Comparison of ENCODE assay signal across 20 cellular contexts in the genomic region with DNA sequence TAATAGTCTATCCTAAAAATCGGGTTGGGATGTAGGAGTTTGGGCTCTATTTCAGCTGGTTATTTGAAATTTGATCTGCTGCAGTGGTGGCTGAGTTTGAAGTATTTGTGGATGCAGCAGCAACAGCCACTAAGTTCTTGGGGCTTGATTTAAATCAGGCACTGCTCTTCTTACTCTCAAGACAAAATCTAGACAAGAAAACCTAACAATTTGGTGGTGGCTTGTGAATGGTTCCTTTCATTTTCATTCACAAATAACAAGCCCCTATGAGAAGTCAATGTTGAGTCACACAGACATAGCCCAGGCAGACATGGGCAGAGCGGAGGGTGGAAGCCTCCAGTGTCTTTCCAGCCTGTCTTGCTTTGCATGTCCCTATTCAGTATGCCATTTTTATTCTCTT.
DNase-seq lines count a peak whose midpoint lies in the region; ATAC-seq and TF ChIP-seq lines count a peak whose summit lies in the region.
"Had no signal": no experiment of that assay in that cellular context is flagged by ENCODE, and none has a peak within 500 bp of the region (broad histone marks: within the 10 kb centered on the region; RNA-seq: fewer than 3 reads in every experiment).

No MANE protein-coding gene starts in this region.

- H3K27me3 ChIP-seq in breast epithelium = no peaks in the 10 kb centered on the region
- no peaks in the 10 kb centered on the region for H3K27me3 ChIP-seq in psoas muscle (ENCODE audit: insufficient read depth in 3 of 3, low read length in 2 of 3)
- H3K27me3 ChIP-seq in vagina = no peaks in the 10 kb centered on the region
- no peaks in the 10 kb centered on the region for H3K27me3 ChIP-seq in naive thymus-derived CD4-positive, alpha-beta T cell (ENCODE audit: control insufficient read depth in 2 of 2, insufficient read depth in 2 of 2, low read length in 2 of 2)

- CTCF ChIA-PET in MCF 10A (lab: Yijun Ruan, JAX) = no interaction called here
- CTCF ChIA-PET in naive thymus-derived CD4-positive, alpha-beta T cell (lab: Charles Lee) = no interaction called here

- TF ChIP-seq CTCF in MCF 10A (IDR thresholded peaks at IDR 0.05; ENCODE audit: unreplicated experiment) (no peak), breast epithelium (IDR thresholded peaks at IDR 0.05) (no peak), fibroblast of villous mesenchyme (IDR thresholded peaks at IDR 0.05; ENCODE audit: insufficient read depth, low read depth, low read length) (no peak), psoas muscle (IDR thresholded peaks at IDR 0.05) (no peak), vagina (IDR thresholded peaks at IDR 0.05) (no peak)

- peak overlapping the region; percentile 38 for H3K27ac Mint-ChIP-seq in MCF 10A (ENCODE audit: low read depth, unreplicated experiment)
- no peak overlapping the region for H3K27ac Mint-ChIP-seq in naive thymus-derived CD4-positive, alpha-beta T cell
- H3K27ac Mint-ChIP-seq: activated CD8-positive, alpha-beta T cell treated with anti-CD3 and anti-CD28 coated beads, Interleukin-2, amount 10 ng/mL, durations not matched to agents 7 days and 5 days; activated T-helper 2 cell treated with anti-CD3 and anti-CD28 coated beads, Interferon-gamma antibody, Interleukin-2, Interleukin-4, amounts not matched to agents 10 μg/mL and 5 μg/mL and 100 μg/mL, durations not matched to agents 14 hours and 24 hours and 36 hours; CD4-positive, alpha-beta memory T cell; stimulated activated naive CD8-positive, alpha-beta T cell treated with anti-CD3 and anti-CD28 coated beads, Interleukin-15, Interleukin-2, amounts not matched to agents 100 ng/mL and 50 ng/mL, for 24 hours had no signal

- H3K4me1 ChIP-seq in breast epithelium (no peaks in the 10 kb centered on the region), psoas muscle (peaks cover 25% of the 10 kb centered on the region), vagina (peaks cover 58% of the 10 kb centered on the region)
- H3K4me1 ChIP-seq in naive thymus-derived CD4-positive, alpha-beta T cell (ENCODE audit: control insufficient read depth in 2 of 2, insufficient read depth in 2 of 2, low read length in 2 of 2) = no peaks in the 10 kb centered on the region

- H3K9me3 ChIP-seq in breast epithelium (no peaks in the 10 kb centered on the region), psoas muscle (no peaks in the 10 kb centered on the region), vagina (no peaks in the 10 kb centered on the region)
- H3K9me3 ChIP-seq in naive thymus-derived CD4-positive, alpha-beta T cell (ENCODE audit: control insufficient read depth in 2 of 3, low read length in 3 of 3) = no peaks in the 10 kb centered on the region

- POLR2A ChIA-PET in MCF 10A (lab: Yijun Ruan, JAX) = interaction anchor here (4.6 kb wide), 1 partner anchor 11 kb away, joined by 28 read pairs; no protein-coding TSS in a partner anchor
- POLR2A ChIA-PET in naive thymus-derived CD4-positive, alpha-beta T cell (lab: Charles Lee) = no interaction called here

- BruUV-seq in MCF 10A (replicated peaks; lab: Mats Ljungman, UMichigan) = no TSS peak

- H3K27ac ChIP-seq in breast epithelium (peak overlapping the region in 1 of 2 donors; percentile 17), psoas muscle (peak overlapping the region; percentile 36), vagina (peak overlapping the region; percentile 42)
- no peak overlapping the region for H3K27ac ChIP-seq in naive thymus-derived CD4-positive, alpha-beta T cell (ENCODE audit: low read depth, low read length)
- H3K27ac ChIP-seq: KMS-11, VCaP had no signal

- H3K36me3 Mint-ChIP-seq in MCF 10A (ENCODE audit: insufficient read depth, unreplicated experiment) = peaks cover 51% of the 10 kb centered on the region
- no peaks in the 10 kb centered on the region for H3K36me3 Mint-ChIP-seq in naive thymus-derived CD4-positive, alpha-beta T cell
- H3K36me3 Mint-ChIP-seq: CD4-positive, alpha-beta memory T cell had no signal

- intact Hi-C loops in MCF 10A (cut with micrococcal nuclease) = no loop called here
- intact Hi-C loops in breast epithelium (cut with DNase I; ENCODE audit: low total_unique reads) = no loop called here
- intact Hi-C loops in psoas muscle (cut with DNase I) = no loop called here
- intact Hi-C loops in vagina (cut with DNase I) = loop anchor here (10.0 kb wide), 1 partner anchor 69 kb away; no protein-coding TSS in a partner anchor
- intact Hi-C loops in naive thymus-derived CD4-positive, alpha-beta T cell (cut with micrococcal nuclease) = no loop called here

- DNase-seq in MCF 10A (ENCODE audit: unreplicated experiment) (no peak), breast epithelium (ENCODE audit: low spot score in 2 of 2) (no peak), fibroblast of villous mesenchyme (ENCODE audit: low read depth) (peak; percentile 49), psoas muscle (no peak), vagina (ENCODE audit: extremely low spot score in 2 of 2) (no peak), SKM-1 (lab: John Stamatoyannopoulos, UW; ENCODE audit: unreplicated experiment) (no peak)
- DNase-seq in stimulated activated naive CD4-positive, alpha-beta T cell (lab: John Stamatoyannopoulos, UW) = no peak
- no peak for DNase-seq in naive thymus-derived CD4-positive, alpha-beta T cell
- DNase-seq: activated CD8-positive, alpha-beta T cell treated with anti-CD3 and anti-CD28 coated beads, Interleukin-2, amount 10 ng/mL, durations not matched to agents 7 days and 5 days; amygdala; CD4-positive, alpha-beta memory T cell; dermis blood vessel endothelial cell; mesendoderm; NCI-H1436 had no signal

- WGBS in psoas muscle, 3 donors = 57 to 63% (median 62%) methylated on average over 2 of the region's 2 CpGs

- H3K4me1 Mint-ChIP-seq in MCF 10A (ENCODE audit: insufficient read depth, unreplicated experiment) = peaks cover 28% of the 10 kb centered on the region
- no peaks in the 10 kb centered on the region for H3K4me1 Mint-ChIP-seq in naive thymus-derived CD4-positive, alpha-beta T cell
- H3K4me1 Mint-ChIP-seq: CD4-positive, alpha-beta memory T cell had no signal

- no peaks in the 10 kb centered on the region for H3K36me3 ChIP-seq in breast epithelium
- H3K36me3 ChIP-seq in psoas muscle (ENCODE audit: insufficient read depth in 1 of 2, low read depth in 1 of 2) = peaks cover 0 to 8% of the 10 kb centered on the region in 2 donors
- H3K36me3 ChIP-seq in vagina = no peaks in the 10 kb centered on the region
- H3K36me3 ChIP-seq in naive thymus-derived CD4-positive, alpha-beta T cell (ENCODE audit: control insufficient read depth in 2 of 3, insufficient read depth in 3 of 3, low read length in 3 of 3) = no peaks in the 10 kb centered on the region

- H3K4me3 Mint-ChIP-seq in MCF 10A (ENCODE audit: unreplicated experiment) = no peak overlapping the region
- no peak overlapping the region for H3K4me3 Mint-ChIP-seq in naive thymus-derived CD4-positive, alpha-beta T cell
- H3K4me3 Mint-ChIP-seq: activated CD8-positive, alpha-beta T cell treated with anti-CD3 and anti-CD28 coated beads, Interleukin-2, amount 10 ng/mL, durations not matched to agents 7 days and 5 days; CD4-positive, alpha-beta memory T cell; stimulated activated naive CD8-positive, alpha-beta T cell treated with anti-CD3 and anti-CD28 coated beads, Interleukin-15, Interleukin-2, amounts not matched to agents 100 ng/mL and 50 ng/mL, for 24 hours had no signal

- ATAC-seq in psoas muscle = no peak
- no peak for ATAC-seq in naive thymus-derived CD4-positive, alpha-beta T cell
- ATAC-seq: activated CD8-positive, alpha-beta T cell treated with anti-CD3 and anti-CD28 coated beads, Interleukin-2, amount 10 ng/mL, durations not matched to agents 7 days and 5 days; esophagus mucosa; HCT116 had no signal

- no peaks in the 10 kb centered on the region for H3K9me3 Mint-ChIP-seq in MCF 10A (ENCODE audit: unreplicated experiment)
- H3K9me3 Mint-ChIP-seq in naive thymus-derived CD4-positive, alpha-beta T cell = peaks cover 0 to 4% (median 0%) of the 10 kb centered on the region in 11 donors
- H3K9me3 Mint-ChIP-seq: activated T-helper 2 cell treated with anti-CD3 and anti-CD28 coated beads, Interferon-gamma antibody, Interleukin-2, Interleukin-4, amounts not matched to agents 10 μg/mL and 5 μg/mL and 100 μg/mL, durations not matched to agents 14 hours and 24 hours and 36 hours; stimulated activated naive CD8-positive, alpha-beta T cell treated with anti-CD3 and anti-CD28 coated beads, Interleukin-15, Interleukin-2, amounts not matched to agents 100 ng/mL and 50 ng/mL, for 24 hours had no signal

- TF ChIP-seq POLR2A in breast epithelium (IDR thresholded peaks at IDR 0.05) (no peak), vagina (IDR thresholded peaks at IDR 0.05) (no peak)

- H3K27me3 Mint-ChIP-seq in MCF 10A (ENCODE audit: insufficient read depth, unreplicated experiment) = no peaks in the 10 kb centered on the region
- peaks cover 5 to 19% (median 12%) of the 10 kb centered on the region in 5 donors for H3K27me3 Mint-ChIP-seq in naive thymus-derived CD4-positive, alpha-beta T cell

- H3K4me3 ChIP-seq in breast epithelium (peak overlapping the region in 1 of 3 donors; percentile 11), fibroblast of villous mesenchyme (ENCODE audit: low read depth, low read length) (no peak overlapping the region), psoas muscle (no peak overlapping the region), vagina (no peak overlapping the region)
- H3K4me3 ChIP-seq in naive thymus-derived CD4-positive, alpha-beta T cell (ENCODE audit: low read length) = no peak overlapping the region
